ENCODE assay signal across 8 cellular contexts in the genomic region with DNA sequence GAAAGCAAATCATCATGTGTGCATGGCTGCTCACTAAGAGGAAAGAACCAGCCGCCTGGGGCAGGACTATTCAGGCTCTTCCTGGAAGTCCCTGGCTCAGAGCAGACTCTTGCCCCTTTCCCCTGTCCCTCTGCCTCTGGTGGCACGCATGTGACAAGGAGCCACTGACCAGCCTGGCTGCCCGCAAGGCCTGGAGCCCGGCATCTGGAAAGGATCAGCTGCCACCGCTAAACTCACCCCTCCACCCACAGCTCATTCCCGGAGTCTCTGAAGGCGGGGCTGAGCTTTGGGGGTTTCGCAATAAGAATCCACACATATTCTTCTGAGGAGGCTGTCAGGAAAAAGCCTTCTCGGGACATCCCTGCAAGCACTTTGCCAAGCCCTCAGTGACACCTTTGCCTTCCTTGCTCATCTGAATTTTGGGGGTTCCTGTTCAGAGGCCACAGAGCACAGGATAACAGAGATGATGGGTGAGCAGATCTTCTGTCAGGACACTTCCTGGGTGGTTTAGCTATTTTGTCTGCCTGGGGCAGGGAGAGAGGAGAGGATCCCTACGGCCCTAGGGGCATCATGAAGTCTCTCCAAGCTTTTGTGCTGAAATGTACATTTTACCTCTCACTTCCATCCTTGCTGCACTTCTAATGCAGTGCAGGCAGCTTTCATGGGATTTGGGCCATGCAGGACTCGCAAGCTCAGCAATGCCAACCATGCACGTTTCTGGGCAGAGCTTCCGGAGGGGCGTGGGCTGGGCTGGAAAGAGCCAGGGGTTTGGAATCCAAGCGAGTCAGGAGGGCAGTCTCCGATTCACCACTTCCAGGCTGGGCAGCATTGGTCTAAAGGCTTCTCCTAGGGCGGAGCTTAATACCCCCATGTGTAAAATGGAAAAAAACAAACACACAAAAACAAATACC.
DNase-seq lines count a peak whose midpoint lies in the region; ATAC-seq and TF ChIP-seq lines count a peak whose summit lies in the region.

No MANE protein-coding gene starts in this region.

- H3K9me3 Mint-ChIP-seq in activated CD8-positive, alpha-beta T cell treated with anti-CD3 and anti-CD28 coated beads, Interleukin-2, amount 10 ng/mL, durations not matched to agents 7 days and 5 days (ENCODE audit: insufficient read depth), result no peaks in the 10 kb centered on the region
- H3K9me3 Mint-ChIP-seq in progenitor cell of endocrine pancreas (ENCODE audit: low read depth), result no peaks in the 10 kb centered on the region

- H3K36me3 ChIP-seq in HEK293 (ENCODE audit: control insufficient read depth in 2 of 2, insufficient read depth in 1 of 2, low read length in 2 of 2), result no peaks in the 10 kb centered on the region

- H3K27me3 Mint-ChIP-seq in activated CD8-positive, alpha-beta T cell treated with anti-CD3 and anti-CD28 coated beads, Interleukin-2, amount 10 ng/mL, durations not matched to agents 7 days and 5 days (ENCODE audit: low read depth), result peaks cover 7% of the 10 kb centered on the region
- peaks cover 15% of the 10 kb centered on the region for H3K27me3 Mint-ChIP-seq in progenitor cell of endocrine pancreas

- no peaks in the 10 kb centered on the region; the same call in 1 of the 2 replicates for H3K4me1 ChIP-seq in HEK293 (ENCODE audit: control insufficient read depth, insufficient read depth, low read length)

- H3K4me3 Mint-ChIP-seq in activated CD8-positive, alpha-beta T cell treated with anti-CD3 and anti-CD28 coated beads, Interleukin-2, amount 10 ng/mL, durations not matched to agents 7 days and 5 days, result no peak overlapping the region
- no peak overlapping the region for H3K4me3 Mint-ChIP-seq in progenitor cell of endocrine pancreas (ENCODE audit: low read depth)

- CTCF ChIA-PET in HEK293 (lab: Yijun Ruan, JAX), result interaction anchor here (0.5 to 0.6 kb wide), 3 partner anchors 29 to 256 kb away, joined by 3 read pairs; no protein-coding TSS in a partner anchor
- CTCF ChIA-PET in activated CD8-positive, alpha-beta T cell treated with anti-CD3 and anti-CD28 coated beads, Interleukin-2, amount 10 ng/mL, durations not matched to agents 7 days and 5 days (lab: Charles Lee), result no interaction called here

- peak; percentile 85 for DNase-seq in left ventricle myocardium superior
- DNase-seq in sciatic nerve (ENCODE audit: low spot score), result peak; percentile 89
- DNase-seq in activated CD8-positive, alpha-beta T cell treated with anti-CD3 and anti-CD28 coated beads, Interleukin-2, amount 10 ng/mL, durations not matched to agents 7 days and 5 days, result no peak
- DNase-seq in progenitor cell of endocrine pancreas (ENCODE audit: low spot score, unreplicated experiment), result no peak

- no peaks in the 10 kb centered on the region for H3K9me3 ChIP-seq in HEK293 (ENCODE audit: control insufficient read depth, insufficient read depth, low read depth, low read length)

- peaks cover 4% of the 10 kb centered on the region for H3K4me1 Mint-ChIP-seq in activated CD8-positive, alpha-beta T cell treated with anti-CD3 and anti-CD28 coated beads, Interleukin-2, amount 10 ng/mL, durations not matched to agents 7 days and 5 days (ENCODE audit: low read depth)
- H3K4me1 Mint-ChIP-seq in progenitor cell of endocrine pancreas (ENCODE audit: low read depth), result peaks cover 13% of the 10 kb centered on the region

- TF ChIP-seq CTCF in HEK293 (tag by site-specific recombination; IDR thresholded peaks at IDR 0.05), result no peak
- TF ChIP-seq CTCF in WI38 (IDR thresholded peaks at IDR 0.05; ENCODE audit: low read depth, low read length), result no peak
- TF ChIP-seq CTCF in progenitor cell of endocrine pancreas (IDR thresholded peaks at IDR 0.05; ENCODE audit: unreplicated experiment), result no peak

- H3K27ac ChIP-seq in HEK293 (ENCODE audit: extremely low read depth, low read depth, low read length), result no peak overlapping the region

- ATAC-seq in left ventricle myocardium superior, result peak; percentile 95
- ATAC-seq in sciatic nerve, result peak; percentile 97
- no peak for ATAC-seq in GM19467 (IDR thresholded peaks at IDR 0.05; ENCODE audit: unreplicated experiment)
- ATAC-seq in activated CD8-positive, alpha-beta T cell treated with anti-CD3 and anti-CD28 coated beads, Interleukin-2, amount 10 ng/mL, durations not matched to agents 7 days and 5 days, result no peak
- no peak for ATAC-seq in HG03159 (IDR thresholded peaks at IDR 0.05; ENCODE audit: unreplicated experiment)

- no peak overlapping the region for H3K27ac Mint-ChIP-seq in activated CD8-positive, alpha-beta T cell treated with anti-CD3 and anti-CD28 coated beads, Interleukin-2, amount 10 ng/mL, durations not matched to agents 7 days and 5 days
- no peak overlapping the region for H3K27ac Mint-ChIP-seq in progenitor cell of endocrine pancreas

- H3K36me3 Mint-ChIP-seq in activated CD8-positive, alpha-beta T cell treated with anti-CD3 and anti-CD28 coated beads, Interleukin-2, amount 10 ng/mL, durations not matched to agents 7 days and 5 days (ENCODE audit: low read depth), result no peaks in the 10 kb centered on the region
- H3K36me3 Mint-ChIP-seq in progenitor cell of endocrine pancreas (ENCODE audit: insufficient read depth), result no peaks in the 10 kb centered on the region

- intact Hi-C loops in left ventricle myocardium superior (cut with micrococcal nuclease) (no loop called here), sciatic nerve (cut with DNase I) (no loop called here)

- H3K4me3 ChIP-seq in HEK293 (ENCODE audit: low read depth, low read length) (no peak overlapping the region), WI38 (ENCODE audit: low read depth, low read length) (peak overlapping the region; percentile 56)

- POLR2A ChIA-PET in HEK293 (lab: Yijun Ruan, JAX), result interaction anchor here (0.6 to 0.8 kb wide), 4 partner anchors 58 to 478 kb away, joined by 3 to 6 read pairs (median 4); no protein-coding TSS in a partner anchor
- POLR2A ChIA-PET in activated CD8-positive, alpha-beta T cell treated with anti-CD3 and anti-CD28 coated beads, Interleukin-2, amount 10 ng/mL, durations not matched to agents 7 days and 5 days (lab: Charles Lee), result no interaction called here

TF ChIP-seq in HEK293, 187 proteins besides CTCF, POLR2A, EP300 and RAD21 (continues in another document):
- TF ChIP-seq, protein P1, sequence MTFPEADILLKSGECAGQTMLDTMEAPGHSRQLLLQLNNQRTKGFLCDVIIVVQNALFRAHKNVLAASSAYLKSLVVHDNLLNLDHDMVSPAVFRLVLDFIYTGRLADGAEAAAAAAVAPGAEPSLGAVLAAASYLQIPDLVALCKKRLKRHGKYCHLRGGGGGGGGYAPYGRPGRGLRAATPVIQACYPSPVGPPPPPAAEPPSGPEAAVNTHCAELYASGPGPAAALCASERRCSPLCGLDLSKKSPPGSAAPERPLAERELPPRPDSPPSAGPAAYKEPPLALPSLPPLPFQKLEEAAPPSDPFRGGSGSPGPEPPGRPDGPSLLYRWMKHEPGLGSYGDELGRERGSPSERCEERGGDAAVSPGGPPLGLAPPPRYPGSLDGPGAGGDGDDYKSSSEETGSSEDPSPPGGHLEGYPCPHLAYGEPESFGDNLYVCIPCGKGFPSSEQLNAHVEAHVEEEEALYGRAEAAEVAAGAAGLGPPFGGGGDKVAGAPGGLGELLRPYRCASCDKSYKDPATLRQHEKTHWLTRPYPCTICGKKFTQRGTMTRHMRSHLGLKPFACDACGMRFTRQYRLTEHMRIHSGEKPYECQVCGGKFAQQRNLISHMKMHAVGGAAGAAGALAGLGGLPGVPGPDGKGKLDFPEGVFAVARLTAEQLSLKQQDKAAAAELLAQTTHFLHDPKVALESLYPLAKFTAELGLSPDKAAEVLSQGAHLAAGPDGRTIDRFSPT (tag by site-specific recombination; IDR thresholded peaks at IDR 0.05), result 0 out of 2 replicates have a peak, but pooled peaks have one; percentile 13
- TF ChIP-seq, protein P2, sequence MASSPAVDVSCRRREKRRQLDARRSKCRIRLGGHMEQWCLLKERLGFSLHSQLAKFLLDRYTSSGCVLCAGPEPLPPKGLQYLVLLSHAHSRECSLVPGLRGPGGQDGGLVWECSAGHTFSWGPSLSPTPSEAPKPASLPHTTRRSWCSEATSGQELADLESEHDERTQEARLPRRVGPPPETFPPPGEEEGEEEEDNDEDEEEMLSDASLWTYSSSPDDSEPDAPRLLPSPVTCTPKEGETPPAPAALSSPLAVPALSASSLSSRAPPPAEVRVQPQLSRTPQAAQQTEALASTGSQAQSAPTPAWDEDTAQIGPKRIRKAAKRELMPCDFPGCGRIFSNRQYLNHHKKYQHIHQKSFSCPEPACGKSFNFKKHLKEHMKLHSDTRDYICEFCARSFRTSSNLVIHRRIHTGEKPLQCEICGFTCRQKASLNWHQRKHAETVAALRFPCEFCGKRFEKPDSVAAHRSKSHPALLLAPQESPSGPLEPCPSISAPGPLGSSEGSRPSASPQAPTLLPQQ (tag by site-specific recombination; IDR thresholded peaks at IDR 0.05), result peak; percentile 61; the same call in 1 of the 2 replicates
- TF ChIP-seq, protein P3, sequence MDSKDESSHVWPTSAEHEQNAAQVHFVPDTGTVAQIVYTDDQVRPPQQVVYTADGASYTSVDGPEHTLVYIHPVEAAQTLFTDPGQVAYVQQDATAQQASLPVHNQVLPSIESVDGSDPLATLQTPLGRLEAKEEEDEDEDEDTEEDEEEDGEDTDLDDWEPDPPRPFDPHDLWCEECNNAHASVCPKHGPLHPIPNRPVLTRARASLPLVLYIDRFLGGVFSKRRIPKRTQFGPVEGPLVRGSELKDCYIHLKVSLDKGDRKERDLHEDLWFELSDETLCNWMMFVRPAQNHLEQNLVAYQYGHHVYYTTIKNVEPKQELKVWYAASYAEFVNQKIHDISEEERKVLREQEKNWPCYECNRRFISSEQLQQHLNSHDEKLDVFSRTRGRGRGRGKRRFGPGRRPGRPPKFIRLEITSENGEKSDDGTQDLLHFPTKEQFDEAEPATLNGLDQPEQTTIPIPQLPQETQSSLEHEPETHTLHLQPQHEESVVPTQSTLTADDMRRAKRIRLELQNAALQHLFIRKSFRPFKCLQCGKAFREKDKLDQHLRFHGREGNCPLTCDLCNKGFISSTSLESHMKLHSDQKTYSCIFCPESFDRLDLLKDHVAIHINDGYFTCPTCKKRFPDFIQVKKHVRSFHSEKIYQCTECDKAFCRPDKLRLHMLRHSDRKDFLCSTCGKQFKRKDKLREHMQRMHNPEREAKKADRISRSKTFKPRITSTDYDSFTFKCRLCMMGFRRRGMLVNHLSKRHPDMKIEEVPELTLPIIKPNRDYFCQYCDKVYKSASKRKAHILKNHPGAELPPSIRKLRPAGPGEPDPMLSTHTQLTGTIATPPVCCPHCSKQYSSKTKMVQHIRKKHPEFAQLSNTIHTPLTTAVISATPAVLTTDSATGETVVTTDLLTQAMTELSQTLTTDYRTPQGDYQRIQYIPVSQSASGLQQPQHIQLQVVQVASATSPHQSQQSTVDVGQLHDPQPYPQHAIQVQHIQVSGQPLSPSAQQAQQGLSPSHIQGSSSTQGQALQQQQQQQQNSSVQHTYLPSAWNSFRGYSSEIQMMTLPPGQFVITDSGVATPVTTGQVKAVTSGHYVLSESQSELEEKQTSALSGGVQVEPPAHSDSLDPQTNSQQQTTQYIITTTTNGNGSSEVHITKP (tag by site-specific recombination; IDR thresholded peaks at IDR 0.05), result peak; percentile 89

Comparison
In these comparisons a context has a peak if more than half of its experiments do, and no peak if none do; other contexts are left out.
1. ATAC-seq: peak in left ventricle myocardium superior (single experiment) and sciatic nerve (single experiment); none in GM19467 (single experiment), activated CD8-positive, alpha-beta T cell treated with anti-CD3 and anti-CD28 coated beads, Interleukin-2, amount 10 ng/mL, durations not matched to agents 7 days and 5 days (single experiment) and HG03159 (single experiment).
2. DNase-seq: peak in left ventricle myocardium superior (single experiment) and sciatic nerve (single experiment); none in activated CD8-positive, alpha-beta T cell treated with anti-CD3 and anti-CD28 coated beads, Interleukin-2, amount 10 ng/mL, durations not matched to agents 7 days and 5 days (single experiment) and progenitor cell of endocrine pancreas (single experiment).